13 cellular contexts compared by ENCODE assay signal in the genomic region with DNA sequence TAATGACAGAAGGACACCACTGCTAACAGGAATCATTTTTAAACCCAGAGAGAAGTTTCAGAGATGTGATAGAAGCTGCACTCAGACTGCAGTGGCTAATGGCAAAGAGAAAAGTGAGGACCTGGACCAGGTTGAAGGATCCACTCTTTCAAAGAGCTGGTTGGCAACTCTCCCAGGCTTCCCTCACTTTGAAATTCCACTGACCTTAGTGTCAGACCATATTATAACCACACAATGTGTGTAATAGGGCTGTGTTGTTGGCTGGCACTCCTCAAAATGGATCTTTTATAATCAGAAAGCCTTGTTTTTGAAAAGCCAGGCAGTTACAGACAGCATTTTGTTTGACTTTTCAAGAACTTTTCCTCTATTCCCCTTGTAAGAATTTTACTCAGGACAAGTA.
DNase-seq lines count a peak whose midpoint lies in the region; ATAC-seq and TF ChIP-seq lines count a peak whose summit lies in the region.
"Had no signal": no experiment of that assay in that cellular context is flagged by ENCODE, and none has a peak within 500 bp of the region (broad histone marks: within the 10 kb centered on the region; RNA-seq: fewer than 3 reads in every experiment).

No MANE protein-coding gene starts in this region.

- ATAC-seq in HG02763 (IDR thresholded peaks at IDR 0.05; ENCODE audit: unreplicated experiment) = no peak
- no peak for ATAC-seq in gastroesophageal sphincter
- ATAC-seq: stimulated activated effector memory CD8-positive, alpha-beta T cell treated with anti-CD3 and anti-CD28 coated beads, Interleukin-12 subunit alpha, Interleukin-12 subunit beta, amount 100 ng/mL, for 72 hours had no signal

- H3K9me3 Mint-ChIP-seq in glutamatergic neuron (ENCODE audit: unreplicated experiment) = no peaks in the 10 kb centered on the region

- H3K36me3 ChIP-seq in kidney epithelial cell (ENCODE audit: control insufficient read depth, insufficient read depth, low read length) = no peaks in the 10 kb centered on the region
- H3K36me3 ChIP-seq in gastroesophageal sphincter = no peaks in the 10 kb centered on the region
- H3K36me3 ChIP-seq: adrenal gland had no signal

- no peak overlapping the region for H3K4me3 Mint-ChIP-seq in glutamatergic neuron (ENCODE audit: unreplicated experiment)
- H3K4me3 Mint-ChIP-seq: CD14-positive monocyte; stimulated activated effector memory CD8-positive, alpha-beta T cell treated with anti-CD3 and anti-CD28 coated beads, Interleukin-12 subunit alpha, Interleukin-12 subunit beta, amount 100 ng/mL, for 72 hours had no signal

- TF ChIP-seq CTCF in AG09309 (IDR thresholded peaks at IDR 0.05; ENCODE audit: control insufficient read depth, insufficient read depth, low read depth, low read length, missing control alignments) (no peak), kidney epithelial cell (IDR thresholded peaks at IDR 0.05; ENCODE audit: insufficient read depth, low read length, poor library complexity, severe bottlenecking) (no peak), glutamatergic neuron (IDR thresholded peaks at IDR 0.05; ENCODE audit: partially characterized antibody, unreplicated experiment) (no peak), gastroesophageal sphincter (IDR thresholded peaks at IDR 0.05) (no peak)

- H3K4me1 Mint-ChIP-seq in glutamatergic neuron (ENCODE audit: low read depth, unreplicated experiment) = no peaks in the 10 kb centered on the region
- H3K4me1 Mint-ChIP-seq: CD14-positive monocyte; stimulated activated effector memory CD8-positive, alpha-beta T cell treated with anti-CD3 and anti-CD28 coated beads, Interleukin-12 subunit alpha, Interleukin-12 subunit beta, amount 100 ng/mL, for 72 hours had no signal

- TF ChIP-seq EP300 in gastroesophageal sphincter (IDR thresholded peaks at IDR 0.05) = no peak

- no peak overlapping the region for H3K27ac Mint-ChIP-seq in glutamatergic neuron (ENCODE audit: unreplicated experiment)
- H3K27ac Mint-ChIP-seq: CD14-positive monocyte; stimulated activated effector memory CD8-positive, alpha-beta T cell treated with anti-CD3 and anti-CD28 coated beads, Interleukin-12 subunit alpha, Interleukin-12 subunit beta, amount 100 ng/mL, for 72 hours had no signal

- H3K4me3 ChIP-seq in AG09309 (ENCODE audit: control insufficient read depth, low read depth, low read length) = no peak overlapping the region
- H3K4me3 ChIP-seq in kidney epithelial cell (ENCODE audit: low read depth, low read length) = no peak overlapping the region
- H3K4me3 ChIP-seq in gastroesophageal sphincter = no peak overlapping the region
- H3K4me3 ChIP-seq: adrenal gland, PC-9 had no signal

- no peaks in the 10 kb centered on the region for H3K9me3 ChIP-seq in gastroesophageal sphincter
- H3K9me3 ChIP-seq: adrenal gland had no signal

- no peak for TF ChIP-seq POLR2A in gastroesophageal sphincter (IDR thresholded peaks at IDR 0.05)

- H3K27ac ChIP-seq in gastroesophageal sphincter = no peak overlapping the region
- H3K27ac ChIP-seq: adrenal gland, PC-9 had no signal

- DNase-seq in AG09309 (ENCODE audit: low read depth) (peak; percentile 35), HT1080 (ENCODE audit: low read depth) (peak; percentile 90), astrocyte of the hippocampus (ENCODE audit: low read depth, low spot score) (peak; percentile 91), kidney epithelial cell (ENCODE audit: low read depth) (peak; percentile 48), glutamatergic neuron (no peak)
- DNase-seq in stimulated activated CD4-positive, alpha-beta T cell treated with anti-CD3 and anti-CD28 coated beads, Interleukin-2, amount 100 ng/mL, for 48 hours = no peak
- DNase-seq: NCI-H1930 had no signal

- H3K4me1 ChIP-seq in gastroesophageal sphincter = no peaks in the 10 kb centered on the region
- H3K4me1 ChIP-seq: adrenal gland had no signal

- no peaks in the 10 kb centered on the region for H3K27me3 ChIP-seq in kidney epithelial cell (ENCODE audit: control insufficient read depth, insufficient read depth, low read length)
- H3K27me3 ChIP-seq in gastroesophageal sphincter = no peaks in the 10 kb centered on the region
- H3K27me3 ChIP-seq: adrenal gland had no signal

- no peaks in the 10 kb centered on the region for H3K27me3 Mint-ChIP-seq in glutamatergic neuron (ENCODE audit: unreplicated experiment)

- no peaks in the 10 kb centered on the region for H3K36me3 Mint-ChIP-seq in glutamatergic neuron (ENCODE audit: unreplicated experiment)
- H3K36me3 Mint-ChIP-seq: CD14-positive monocyte; stimulated activated effector memory CD8-positive, alpha-beta T cell treated with anti-CD3 and anti-CD28 coated beads, Interleukin-12 subunit alpha, Interleukin-12 subunit beta, amount 100 ng/mL, for 72 hours had no signal

Comparison
In these comparisons a context has a peak if more than half of its experiments do, and no peak if none do; other contexts are left out.
1. DNase-seq: peak in AG09309 (single experiment), HT1080 (single experiment), astrocyte of the hippocampus (single experiment) and kidney epithelial cell (single experiment); none in stimulated activated CD4-positive, alpha-beta T cell treated with anti-CD3 and anti-CD28 coated beads, Interleukin-2, amount 100 ng/mL, for 48 hours (0 of 2) and glutamatergic neuron (single experiment).